Comparison of ENCODE assay signal across 8 cellular contexts in the genomic region with DNA sequence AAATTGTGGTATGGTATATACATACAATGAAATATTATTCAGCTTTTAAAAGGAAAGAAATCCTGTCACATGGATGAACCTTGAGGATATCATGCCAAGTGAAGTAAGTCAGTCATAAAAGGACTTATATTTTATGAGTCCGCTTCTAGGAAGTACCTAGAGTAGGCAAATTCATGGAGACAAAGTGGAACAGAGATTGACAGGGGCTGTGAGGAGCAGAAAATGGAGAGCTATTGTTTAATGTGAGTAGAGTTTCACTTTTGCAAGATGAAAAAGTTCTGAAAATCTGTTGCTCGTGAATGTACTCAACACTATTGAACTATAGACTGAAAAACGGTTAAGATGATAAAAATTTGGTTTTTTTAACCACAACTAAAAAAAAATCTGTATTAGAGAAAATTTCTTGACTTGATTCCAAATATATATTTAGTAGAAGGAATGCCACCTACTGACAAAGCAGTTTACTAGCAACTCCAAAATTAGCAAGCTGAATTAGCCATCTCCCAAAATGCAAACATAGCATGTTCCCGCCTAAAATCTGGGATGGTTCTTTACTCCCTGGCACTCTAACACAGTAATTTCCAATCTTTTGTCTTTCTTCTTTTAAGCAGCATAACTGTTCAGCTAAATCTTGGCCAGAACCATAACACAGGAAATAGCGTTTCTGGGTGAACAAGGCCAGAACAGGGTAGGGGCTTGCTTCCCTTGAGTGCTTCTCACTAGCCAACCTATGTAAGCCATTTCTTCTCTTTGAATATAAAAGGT. TPM values are rescaled to one million over a fixed set of nuclear protein-coding genes. Genes with fewer than 3 reads are reported as not detected.
A peak's percentile ranks its signal among the peaks of the same experiment; 100 is the strongest.
DNase-seq lines count a peak whose midpoint lies in the region; ATAC-seq and TF ChIP-seq lines count a peak whose summit lies in the region.

No MANE protein-coding gene starts in this region.

- H3K4me1 ChIP-seq in foreskin keratinocyte (peaks cover 9% of the 10 kb centered on the region), spleen (peaks cover 14 to 58% (median 42%) of the 10 kb centered on the region in 6 donors)

- peaks cover 0 to 38% (median 26%) of the 10 kb centered on the region in 6 donors for H3K36me3 ChIP-seq in spleen

- H3K4me3 ChIP-seq in spleen: peak overlapping the region; percentile 87 to 99 (median 97)

- POLR2A ChIA-PET in T-cell (lab: Charles Lee): no interaction called here

- H3K4me1 Mint-ChIP-seq in activated T-cell treated with anti-CD3 and anti-CD28 coated beads, Interleukin-2, amount 50 U/mL, for 24 hours (ENCODE audit: low read depth): peaks cover 36% of the 10 kb centered on the region
- peaks cover 33 to 43% (median 36%) of the 10 kb centered on the region in 3 donors for H3K4me1 Mint-ChIP-seq in T-cell

- CTCF ChIA-PET in T-cell (lab: Charles Lee): interaction anchor here (0.6 to 2.2 kb wide), 7 partner anchors 11 to 1106 kb away, joined by 3 to 7 read pairs (median 3); a partner anchor contains a TSS

- no peaks in the 10 kb centered on the region for H3K27me3 Mint-ChIP-seq in activated T-cell treated with anti-CD3 and anti-CD28 coated beads, Interleukin-2, amount 50 U/mL, for 24 hours
- no peaks in the 10 kb centered on the region for H3K27me3 Mint-ChIP-seq in T-cell

- 14 to 24% (median 21%) methylated on average over 5 of the region's 5 CpGs for WGBS in spleen, 5 donors

- peaks cover 74% of the 10 kb centered on the region for H3K36me3 Mint-ChIP-seq in activated T-cell treated with anti-CD3 and anti-CD28 coated beads, Interleukin-2, amount 50 U/mL, for 24 hours (ENCODE audit: low read depth)
- H3K36me3 Mint-ChIP-seq in T-cell: peaks cover 18% of the 10 kb centered on the region

- no peak for TF ChIP-seq POLR2A in spleen (IDR thresholded peaks at IDR 0.05)

- H3K9me3 ChIP-seq in spleen: no peaks in the 10 kb centered on the region

- H3K27ac Mint-ChIP-seq in activated T-cell treated with anti-CD3 and anti-CD28 coated beads, Interleukin-2, amount 50 U/mL, for 24 hours: peak overlapping the region; percentile 87
- peak overlapping the region; percentile 84 to 88 for H3K27ac Mint-ChIP-seq in T-cell

- peak; percentile 40 for TF ChIP-seq CTCF in foreskin keratinocyte (conservative IDR thresholded peaks at IDR 0.05)
- peak in 3 of 11 experiments; percentile 13 to 40 (median 31) for TF ChIP-seq CTCF in spleen (IDR thresholded peaks at IDR 0.05 in 8 of 11, conservative IDR thresholded peaks at IDR 0.05 in 3 of 11)

- H3K9me3 Mint-ChIP-seq in activated T-cell treated with anti-CD3 and anti-CD28 coated beads, Interleukin-2, amount 50 U/mL, for 24 hours: no peaks in the 10 kb centered on the region
- no peaks in the 10 kb centered on the region for H3K9me3 Mint-ChIP-seq in T-cell

- H3K27ac ChIP-seq in foreskin keratinocyte (no peak overlapping the region), spleen (peak overlapping the region in 6 of 8 donors; percentile 2 to 99 (median 98))

- H3K4me3 Mint-ChIP-seq in activated T-cell treated with anti-CD3 and anti-CD28 coated beads, Interleukin-2, amount 50 U/mL, for 24 hours: peak overlapping the region; percentile 100
- peak overlapping the region; percentile 84 to 93 (median 93) for H3K4me3 Mint-ChIP-seq in T-cell

- ATAC-seq in T-cell (replicated peaks in 1 of 4) (no peak), foreskin keratinocyte (no peak), HG03039 (IDR thresholded peaks at IDR 0.05; ENCODE audit: unreplicated experiment) (no peak), HG02571 (IDR thresholded peaks at IDR 0.05; ENCODE audit: unreplicated experiment) (no peak)

- intact Hi-C loops in spleen (cut with DNase I; ENCODE audit: low total_unique reads): loop anchor here (10.0 kb wide), 1 partner anchor 333 kb away; a partner anchor contains a TSS

- H3K27me3 ChIP-seq in foreskin keratinocyte (no peaks in the 10 kb centered on the region), spleen (replicated peaks in 1 of 7) (no peaks in the 10 kb centered on the region)

- no peak for DNase-seq in activated T-cell treated with anti-CD3 and anti-CD28 coated beads, Interleukin-2, amount 50 U/mL, for 24 hours
- DNase-seq in activated T-cell treated with anti-CD3 and anti-CD28 coated beads, Interleukin-2, amount 50 U/mL, for 1 hour: no peak
- no peak for DNase-seq in T-cell
- DNase-seq in foreskin keratinocyte: no peak
- DNase-seq in spleen: no peak
- no peak for DNase-seq in middle frontal gyrus (ENCODE audit: extremely low spot score, low spot score)

RNA-seq across cellular contexts. Expression of a gene that starts 1.5 kb away (rescaled TPM):
- total RNA-seq in T-cell (10 to 100 TPM; 52.9 to 85.1 (median 60.0) TPM), foreskin keratinocyte (86.9 and 95.5 TPM in 2 replicates), spleen (10 to 100 TPM; 35.6 to 49.9 (median 40.1) TPM)
- polyA plus RNA-seq in foreskin keratinocyte (122 and 131 TPM in 2 replicates), spleen (10 to 100 TPM; 41.8 to 55.4 (median 52.2) TPM)

RNA-seq across cellular contexts. Expression of a gene that starts 2.2 kb away (rescaled TPM):
- total RNA-seq in T-cell (1 to 10 TPM in 4 of 5 donors, under 1 TPM in 1; 0.56 to 2.7 (median 2.2) TPM), foreskin keratinocyte (38.2 and 39.8 TPM in 2 replicates), spleen (1 to 10 TPM; 1.5 to 7.3 (median 4.5) TPM)
- polyA plus RNA-seq in foreskin keratinocyte (37.8 and 43.1 TPM in 2 replicates), spleen (1 to 10 TPM; 5.1 to 6.7 (median 5.6) TPM)

RNA-seq across cellular contexts. Expression of a gene that starts 30.0 kb away (rescaled TPM):
- total RNA-seq in T-cell: 10 to 100 TPM; 34.5 to 41.3 (median 40.9) TPM
- total RNA-seq in foreskin keratinocyte: 13.8 and 15.3 TPM in 2 replicates
- polyA plus RNA-seq in foreskin keratinocyte: 14.8 and 15.1 TPM in 2 replicates
- 10 to 100 TPM; 28.8 to 48.8 (median 34.1) TPM for total RNA-seq in spleen
- 10 to 100 TPM; 34.0 to 41.9 (median 41.2) TPM for polyA plus RNA-seq in spleen

RNA-seq across cellular contexts. Expression of a gene that starts 45.2 kb away (rescaled TPM):
- total RNA-seq in T-cell (10 to 100 TPM; 12.1 to 16.1 (median 12.3) TPM), foreskin keratinocyte (53.4 and 56.6 TPM in 2 replicates), spleen (10 to 100 TPM; 11.7 to 29.3 (median 18.1) TPM)
- polyA plus RNA-seq in foreskin keratinocyte (63.8 and 69.4 TPM in 2 replicates), spleen (10 to 100 TPM; 40.6 to 55.7 (median 42.4) TPM)

RNA-seq across cellular contexts. Expression of a gene that starts 46.0 kb away (rescaled TPM):
- 10 to 100 TPM; 24.4 to 31.4 (median 29.2) TPM for total RNA-seq in T-cell
- 27.8 and 28.1 TPM in 2 replicates for total RNA-seq in foreskin keratinocyte
- polyA plus RNA-seq in foreskin keratinocyte: 17.3 and 18.8 TPM in 2 replicates
- 10 to 100 TPM; 22.3 to 31.7 (median 26.6) TPM for total RNA-seq in spleen
- 10 to 100 TPM in 1 of 3 donors, 1 to 10 TPM in 2; 8.9 to 12.2 (median 8.9) TPM for polyA plus RNA-seq in spleen
